Comparison of ENCODE assay signal across 24 cellular contexts in genomic region chr22:48600681-48601080, GRCh38.
DNase-seq lines count a peak whose midpoint lies in the region; ATAC-seq and TF ChIP-seq lines count a peak whose summit lies in the region.
"Had no signal": no experiment of that assay in that cellular context is flagged by ENCODE, and none has a peak within 500 bp of the region (broad histone marks: within the 10 kb centered on the region; RNA-seq: fewer than 3 reads in every experiment).

No MANE protein-coding gene starts in this region.

- H4K20me1 ChIP-seq in neural progenitor cell (ENCODE audit: low read depth), result peaks cover 2% of the 10 kb centered on the region

- H3K27me3 ChIP-seq in neural progenitor cell (no peaks in the 10 kb centered on the region), MG63 (no peaks in the 10 kb centered on the region)
- H3K27me3 ChIP-seq: BE2C, BLaER1 had no signal

- H3K9me3 ChIP-seq in neural progenitor cell (ENCODE audit: low read depth) (no peaks in the 10 kb centered on the region), MG63 (no peaks in the 10 kb centered on the region)
- H3K9me3 ChIP-seq: BE2C had no signal

- H3K27ac Mint-ChIP-seq in neural progenitor cell, result peak overlapping the region; percentile 10
- H3K27ac Mint-ChIP-seq: CD14-positive monocyte; CD4-positive, alpha-beta memory T cell; CD4-positive, CD25-positive, alpha-beta regulatory T cell; CD8-positive, alpha-beta memory T cell had no signal

- no peak for ATAC-seq in GM18517 (IDR thresholded peaks at IDR 0.05; ENCODE audit: unreplicated experiment)
- ATAC-seq: GM12878 had no signal

- no peak for TF ChIP-seq CTCF in neural progenitor cell (IDR thresholded peaks at IDR 0.05)

- DNase-seq in globus pallidus (ENCODE audit: low spot score) (peak; percentile 74), neural progenitor cell (ENCODE audit: low spot score) (no peak), pons (ENCODE audit: low spot score) (peak; percentile 61), MG63 (no peak)
- DNase-seq in activated CD4-positive, alpha-beta T cell treated with anti-CD3 and anti-CD28 coated beads for 48 hours, result no peak
- DNase-seq: 8988T; ACHN; BE2C; C1 segment of cervical spinal cord; CD4-positive, alpha-beta memory T cell; CD4-positive, CD25-positive, alpha-beta regulatory T cell; CD8-positive, alpha-beta memory T cell; COR-L47; DMS 273 treated with DMSO at 0.1 percent for 48 hours; DMS153; DMS53; DMS79; DND-41; EL; GDM1 had no signal

- peaks cover 12% of the 10 kb centered on the region for H3K79me2 ChIP-seq in neural progenitor cell (ENCODE audit: low read depth)

- H3K36me3 ChIP-seq in neural progenitor cell (no peaks in the 10 kb centered on the region), MG63 (no peaks in the 10 kb centered on the region)
- H3K36me3 ChIP-seq: BE2C, BLaER1 had no signal

- H3K4me3 Mint-ChIP-seq in neural progenitor cell, result no peak overlapping the region
- H3K4me3 Mint-ChIP-seq: CD14-positive monocyte; CD4-positive, alpha-beta memory T cell; CD4-positive, CD25-positive, alpha-beta regulatory T cell; CD8-positive, alpha-beta memory T cell had no signal

- peaks cover 3% of the 10 kb centered on the region for H3K4me1 Mint-ChIP-seq in neural progenitor cell
- H3K4me1 Mint-ChIP-seq: CD14-positive monocyte; CD4-positive, alpha-beta memory T cell; CD4-positive, CD25-positive, alpha-beta regulatory T cell; CD8-positive, alpha-beta memory T cell had no signal

- no peak overlapping the region for H3K4me2 ChIP-seq in neural progenitor cell
- H3K4me2 ChIP-seq: BLaER1 had no signal

- H3K27ac ChIP-seq in neural progenitor cell, result no peak overlapping the region
- H3K27ac ChIP-seq: BLaER1 had no signal

- H3K27me3 Mint-ChIP-seq in neural progenitor cell (ENCODE audit: insufficient read depth, low read depth), result no peaks in the 10 kb centered on the region
- H3K27me3 Mint-ChIP-seq: CD4-positive, alpha-beta memory T cell; CD4-positive, CD25-positive, alpha-beta regulatory T cell had no signal

- H3K4me1 ChIP-seq in neural progenitor cell, result no peaks in the 10 kb centered on the region
- H3K4me1 ChIP-seq: BE2C had no signal

- H3K36me3 Mint-ChIP-seq in neural progenitor cell, result peaks cover 16% of the 10 kb centered on the region
- H3K36me3 Mint-ChIP-seq: CD14-positive monocyte; CD4-positive, alpha-beta memory T cell had no signal

- no peak overlapping the region for H2AFZ ChIP-seq in neural progenitor cell (replicated peaks)

- no peak overlapping the region for H3K9ac ChIP-seq in neural progenitor cell
- H3K9ac ChIP-seq: BLaER1 had no signal

- H3K4me3 ChIP-seq in neural progenitor cell (no peak overlapping the region), MG63 (no peak overlapping the region)
- H3K4me3 ChIP-seq: BLaER1, GM12878 had no signal

- no peaks in the 10 kb centered on the region for H3F3A ChIP-seq in neural progenitor cell (ENCODE audit: low read depth)

- H3K9me3 Mint-ChIP-seq in neural progenitor cell, result no peaks in the 10 kb centered on the region

Comparison
In these comparisons a context has a peak if more than half of its experiments do, and no peak if none do; other contexts are left out.
1. DNase-seq: peak in globus pallidus (single experiment) and pons (single experiment); none in neural progenitor cell (single experiment), activated CD4-positive, alpha-beta T cell treated with anti-CD3 and anti-CD28 coated beads for 48 hours (single experiment) and MG63 (single experiment).